In the genomic region with DNA sequence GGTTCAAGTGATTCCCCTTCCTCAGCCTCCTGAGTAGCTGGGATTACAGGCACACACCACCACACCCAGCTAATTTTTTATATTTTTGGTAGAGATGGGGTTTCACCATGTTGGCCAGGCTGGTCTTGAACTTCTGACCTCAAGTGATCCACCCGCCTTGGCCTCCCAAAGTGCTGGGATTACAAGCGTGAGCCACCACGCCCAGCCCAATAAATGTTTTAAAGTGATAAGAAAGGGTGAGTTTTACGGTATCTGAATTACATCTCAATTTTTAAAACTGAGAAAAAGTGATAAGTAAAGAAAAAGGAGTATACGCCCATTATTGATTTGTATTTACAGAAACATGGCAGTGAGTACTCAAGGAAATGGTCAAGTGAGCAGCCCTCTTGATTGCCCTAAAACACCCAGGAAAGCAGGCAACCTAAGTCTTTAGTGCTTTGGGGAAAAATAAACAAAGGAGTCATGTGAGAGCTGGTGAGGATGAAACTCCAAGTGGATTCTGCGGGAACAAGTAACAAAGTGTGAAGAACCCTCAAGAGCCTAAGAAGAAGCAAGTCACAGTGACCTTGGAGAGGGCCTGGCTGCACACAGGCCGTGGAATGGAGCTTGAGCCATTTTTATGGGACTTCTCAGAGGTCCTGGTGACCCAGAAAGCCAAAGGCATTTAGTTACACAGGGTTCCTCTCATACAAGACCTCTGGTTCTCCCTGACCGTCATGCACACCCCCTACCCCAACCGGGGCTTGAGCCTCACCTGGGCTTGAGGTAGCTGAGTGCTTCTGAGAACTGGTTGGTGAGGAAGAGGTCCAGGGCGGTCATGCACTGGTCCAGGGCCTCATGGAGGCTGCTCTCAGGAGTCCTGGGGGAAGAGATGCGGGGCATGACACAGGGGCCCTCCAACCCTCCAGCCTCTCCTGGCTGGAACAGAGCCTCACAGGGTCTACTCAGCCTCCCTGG, we compare ENCODE assay signal across 18 cellular contexts. TPM values are rescaled to one million over a fixed set of nuclear protein-coding genes. Genes with fewer than 3 reads are reported as not detected.
"Had no signal": no experiment of that assay in that cellular context is flagged by ENCODE, and none has a peak within 500 bp of the region (broad histone marks: within the 10 kb centered on the region; RNA-seq: fewer than 3 reads in every experiment).

No MANE protein-coding gene starts in this region.

- H3K27me3 Mint-ChIP-seq: stimulated activated memory B cell treated with anti-CD40 and anti-IgM and Interleukin-4, amounts not matched to agents 10 μg/mL and 1 μg/mL and 100 μg/mL, for 72 hours had no signal

- H3K27ac ChIP-seq: brain microvascular endothelial cell, coronary artery, gastrocnemius medialis, uterus had no signal

- DNase-seq: activated CD4-positive, alpha-beta T cell treated with anti-CD3 and anti-CD28 coated beads, Interleukin-2, amount 10 ng/mL, durations not matched to agents 7 days and 5 days; activated CD8-positive, alpha-beta memory T cell treated with anti-CD3 and anti-CD28 coated beads, Interleukin-2, amount 50 U/mL, for 4 hours; activated naive CD4-positive, alpha-beta T cell treated with anti-CD3 and anti-CD28 coated beads for 36 hours; activated T-cell treated with anti-CD3 and anti-CD28 coated beads, Interleukin-2, amount 50 U/mL, for 4 hours; brain microvascular endothelial cell; gastrocnemius medialis; head of caudate nucleus; left ventricle myocardium superior; nucleus accumbens; stimulated activated CD4-positive, alpha-beta T cell treated with anti-CD3 and anti-CD28 coated beads, Interleukin-4, amount 100 ng/mL, for 4 hours; uterus had no signal

- ATAC-seq: activated T-cell treated with anti-CD3 and anti-CD28 coated beads, Interleukin-2, amount 50 U/mL, for 4 hours; esophagus mucosa; gastrocnemius medialis; left ventricle myocardium superior; sciatic nerve; stimulated activated memory B cell treated with anti-CD40 and anti-IgM and Interleukin-4, amounts not matched to agents 10 μg/mL and 1 μg/mL and 100 μg/mL, for 72 hours had no signal

- H3K4me3 ChIP-seq: coronary artery, gastrocnemius medialis, uterus had no signal

- H3K36me3 Mint-ChIP-seq: stimulated activated memory B cell treated with anti-CD40 and anti-IgM and Interleukin-4, amounts not matched to agents 10 μg/mL and 1 μg/mL and 100 μg/mL, for 72 hours had no signal

- H3K36me3 ChIP-seq: brain microvascular endothelial cell, gastrocnemius medialis, uterus had no signal

- H3K4me1 Mint-ChIP-seq: activated CD4-positive, alpha-beta T cell treated with anti-CD3 and anti-CD28 coated beads, Interleukin-2, amount 10 ng/mL, durations not matched to agents 7 days and 5 days; central memory CD8-positive, alpha-beta T cell; stimulated activated memory B cell treated with anti-CD40 and anti-IgM and Interleukin-4, amounts not matched to agents 10 μg/mL and 1 μg/mL and 100 μg/mL, for 72 hours had no signal

- H3K9me3 ChIP-seq: gastrocnemius medialis, uterus had no signal

- H3K27me3 ChIP-seq: brain microvascular endothelial cell, gastrocnemius medialis, uterus had no signal

- H3K27ac Mint-ChIP-seq: activated CD4-positive, alpha-beta T cell treated with anti-CD3 and anti-CD28 coated beads, Interleukin-2, amount 10 ng/mL, durations not matched to agents 7 days and 5 days; activated naive CD4-positive, alpha-beta T cell treated with anti-CD3 and anti-CD28 coated beads for 36 hours; nephron; stimulated activated memory B cell treated with anti-CD40 and anti-IgM and Interleukin-4, amounts not matched to agents 10 μg/mL and 1 μg/mL and 100 μg/mL, for 72 hours; T-helper 1 cell treated with Interleukin-12 subunit alpha and Interleukin-12 subunit beta and Interleukin-4 antibody, amounts not matched to agents 30 μg/mL and 1 μg/mL, for 36 hours had no signal

- H3K9me3 Mint-ChIP-seq: activated CD4-positive, alpha-beta T cell treated with anti-CD3 and anti-CD28 coated beads, Interleukin-2, amount 10 ng/mL, durations not matched to agents 7 days and 5 days; activated naive CD4-positive, alpha-beta T cell treated with anti-CD3 and anti-CD28 coated beads for 36 hours; activated T-cell treated with anti-CD3 and anti-CD28 coated beads, Interleukin-2, amount 50 U/mL, for 4 hours; central memory CD8-positive, alpha-beta T cell; nephron; stimulated activated memory B cell treated with anti-CD40 and anti-IgM and Interleukin-4, amounts not matched to agents 10 μg/mL and 1 μg/mL and 100 μg/mL, for 72 hours; T-helper 1 cell treated with Interleukin-12 subunit alpha and Interleukin-12 subunit beta and Interleukin-4 antibody, amounts not matched to agents 30 μg/mL and 1 μg/mL, for 36 hours had no signal

- H3K4me3 Mint-ChIP-seq: activated CD4-positive, alpha-beta T cell treated with anti-CD3 and anti-CD28 coated beads, Interleukin-2, amount 10 ng/mL, durations not matched to agents 7 days and 5 days; activated naive CD4-positive, alpha-beta T cell treated with anti-CD3 and anti-CD28 coated beads for 36 hours; activated T-cell treated with anti-CD3 and anti-CD28 coated beads, Interleukin-2, amount 50 U/mL, for 4 hours; central memory CD8-positive, alpha-beta T cell; nephron; stimulated activated memory B cell treated with anti-CD40 and anti-IgM and Interleukin-4, amounts not matched to agents 10 μg/mL and 1 μg/mL and 100 μg/mL, for 72 hours; T-helper 1 cell treated with Interleukin-12 subunit alpha and Interleukin-12 subunit beta and Interleukin-4 antibody, amounts not matched to agents 30 μg/mL and 1 μg/mL, for 36 hours had no signal

- H3K4me1 ChIP-seq: gastrocnemius medialis, uterus had no signal

RNA-seq across cellular contexts. Expression of gene TTC39A, which starts 9.1 kb away (rescaled TPM):
- total RNA-seq: activated CD4-positive, alpha-beta T cell treated with anti-CD3 and anti-CD28 coated beads, Interleukin-2, amount 10 ng/mL, durations not matched to agents 7 days and 5 days; activated naive CD4-positive, alpha-beta T cell treated with anti-CD3 and anti-CD28 coated beads for 36 hours had no signal
